ENCODE assay signal across 10 cellular contexts in the genomic region with DNA sequence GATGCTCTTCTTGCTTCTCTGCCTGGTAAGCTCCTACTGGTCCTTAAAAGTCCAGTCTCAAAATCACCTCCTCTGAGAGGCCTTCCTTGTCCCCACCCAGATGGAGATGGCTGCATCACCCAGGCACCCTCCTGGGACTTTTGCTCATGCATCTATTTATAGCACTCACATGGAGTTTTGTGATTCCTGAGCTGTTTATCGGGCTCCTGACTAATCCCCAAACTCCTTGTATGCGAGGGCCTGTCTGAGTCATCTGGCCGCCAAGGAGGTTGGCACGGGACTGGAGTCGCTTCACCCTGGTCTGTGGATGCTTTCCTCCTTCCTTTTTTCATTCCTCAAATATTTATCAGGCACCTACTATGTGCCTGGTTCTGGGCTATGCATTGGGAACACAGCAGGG. TPM values are rescaled to one million over a fixed set of nuclear protein-coding genes. Genes with fewer than 3 reads are reported as not detected.
A peak's percentile ranks its signal among the peaks of the same experiment; 100 is the strongest.
DNase-seq lines count a peak whose midpoint lies in the region; ATAC-seq and TF ChIP-seq lines count a peak whose summit lies in the region.
"Had no signal": no experiment of that assay in that cellular context is flagged by ENCODE, and none has a peak within 500 bp of the region (broad histone marks: within the 10 kb centered on the region; RNA-seq: fewer than 3 reads in every experiment).

No MANE protein-coding gene starts in this region.

- no peak for ATAC-seq in naive B cell (ENCODE audit: low read depth in 2 of 2)
- ATAC-seq in HG02981 (IDR thresholded peaks at IDR 0.05; ENCODE audit: unreplicated experiment) = no peak
- ATAC-seq in GM18907 (IDR thresholded peaks at IDR 0.05; ENCODE audit: unreplicated experiment) = no peak

- H3K4me3 ChIP-seq in AG09309 (ENCODE audit: control insufficient read depth, low read depth, low read length) (no peak overlapping the region), HEK293 (ENCODE audit: low read depth, low read length) (no peak overlapping the region)
- H3K4me3 ChIP-seq: colonic mucosa, skin epidermis had no signal

- H3K4me1 ChIP-seq in HEK293 (ENCODE audit: control insufficient read depth, insufficient read depth, low read length) = peaks cover 14% of the 10 kb centered on the region

- H3K9me3 Mint-ChIP-seq in chondrocyte (ENCODE audit: low read depth) = no peaks in the 10 kb centered on the region
- H3K9me3 Mint-ChIP-seq in naive B cell = no peaks in the 10 kb centered on the region

- H3K27ac Mint-ChIP-seq in chondrocyte (ENCODE audit: unreplicated experiment) = peak overlapping the region; percentile 98
- H3K27ac Mint-ChIP-seq in naive B cell = peak overlapping the region in 1 of 6 donors; percentile 73

- CTCF ChIA-PET in HEK293 (lab: Yijun Ruan, JAX) = interaction anchor here (0.6 to 5.1 kb wide), 7 partner anchors 31 to 239 kb away, joined by 3 to 63 read pairs (median 3); no protein-coding TSS in a partner anchor

- DNase-seq in AG09309 (ENCODE audit: low read depth) (peak; percentile 92), chondrocyte (ENCODE audit: low spot score) (no peak), naive B cell (no peak), HUDEP-2 (lab: John Stamatoyannopoulos, UW; ENCODE audit: unreplicated experiment in 76 of 76) (no peak), NCI-H2107 (lab: John Stamatoyannopoulos, UW) (no peak)
- DNase-seq: colonic mucosa had no signal

- H3K9me3 ChIP-seq in HEK293 (ENCODE audit: control insufficient read depth, insufficient read depth, low read depth, low read length) = no peaks in the 10 kb centered on the region
- H3K9me3 ChIP-seq: colonic mucosa had no signal

- H3K27ac ChIP-seq in HEK293 (ENCODE audit: extremely low read depth, low read depth, low read length) = no peak overlapping the region
- H3K27ac ChIP-seq: colonic mucosa had no signal

- H3K4me3 Mint-ChIP-seq in chondrocyte (ENCODE audit: unreplicated experiment) = no peak overlapping the region
- H3K4me3 Mint-ChIP-seq in naive B cell = peak overlapping the region in 7 of 8 donors; percentile 56 to 92 (median 70)

- POLR2A ChIA-PET in HEK293 (lab: Yijun Ruan, JAX) = no interaction called here

- TF ChIP-seq CTCF in AG09309 (IDR thresholded peaks at IDR 0.05; ENCODE audit: control insufficient read depth, insufficient read depth, low read depth, low read length, missing control alignments) (no peak), HEK293 (tag by site-specific recombination; IDR thresholded peaks at IDR 0.05) (no peak), chondrocyte (IDR thresholded peaks at IDR 0.05) (no peak)

- H3K36me3 Mint-ChIP-seq in chondrocyte (ENCODE audit: low read depth) = no peaks in the 10 kb centered on the region
- H3K36me3 Mint-ChIP-seq in naive B cell = no peaks in the 10 kb centered on the region

- peaks cover 38% of the 10 kb centered on the region for H3K4me1 Mint-ChIP-seq in chondrocyte (ENCODE audit: low read depth)
- peaks cover 56 to 68% (median 63%) of the 10 kb centered on the region in 3 donors for H3K4me1 Mint-ChIP-seq in naive B cell

- H3K27me3 Mint-ChIP-seq in chondrocyte (ENCODE audit: low read depth) = no peaks in the 10 kb centered on the region
- no peaks in the 10 kb centered on the region for H3K27me3 Mint-ChIP-seq in naive B cell

- H3K36me3 ChIP-seq in HEK293 (ENCODE audit: control insufficient read depth in 2 of 2, insufficient read depth in 1 of 2, low read length in 2 of 2) = peaks cover 0 to 3% of the 10 kb centered on the region in 2 experiments; a peak in 1 of 3 replicates
- H3K36me3 ChIP-seq: colonic mucosa had no signal

TF ChIP-seq in HEK293, 187 proteins besides CTCF, POLR2A, EP300 and RAD21 (continues in another document):
- TF ChIP-seq ZNF311 (tag by site-specific recombination; IDR thresholded peaks at IDR 0.05; ENCODE audit: borderline replicate concordance) = no peak
- no peak for TF ChIP-seq ZSCAN23 (tag by site-specific recombination; IDR thresholded peaks at IDR 0.05)
- no peak for TF ChIP-seq ZNF140 (tag by site-specific recombination; IDR thresholded peaks at IDR 0.05)
- peak; percentile 56; the same call in 1 of the 2 replicates for TF ChIP-seq ZNF24 (tag by site-specific recombination; IDR thresholded peaks at IDR 0.05)
- TF ChIP-seq ZNF335 (tag by site-specific recombination; conservative IDR thresholded peaks at IDR 0.05) = peak; percentile 84
- TF ChIP-seq GLI2 (tag by site-specific recombination; IDR thresholded peaks at IDR 0.05; ENCODE audit: borderline replicate concordance, low read depth) = no peak
- no peak for TF ChIP-seq ZNF626 (tag by site-specific recombination; IDR thresholded peaks at IDR 0.05)
- TF ChIP-seq KLF10 (tag by site-specific recombination; IDR thresholded peaks at IDR 0.05) = no peak
- no peak for TF ChIP-seq PRDM1 (tag by site-specific recombination; IDR thresholded peaks at IDR 0.05)
- TF ChIP-seq, protein P1, sequence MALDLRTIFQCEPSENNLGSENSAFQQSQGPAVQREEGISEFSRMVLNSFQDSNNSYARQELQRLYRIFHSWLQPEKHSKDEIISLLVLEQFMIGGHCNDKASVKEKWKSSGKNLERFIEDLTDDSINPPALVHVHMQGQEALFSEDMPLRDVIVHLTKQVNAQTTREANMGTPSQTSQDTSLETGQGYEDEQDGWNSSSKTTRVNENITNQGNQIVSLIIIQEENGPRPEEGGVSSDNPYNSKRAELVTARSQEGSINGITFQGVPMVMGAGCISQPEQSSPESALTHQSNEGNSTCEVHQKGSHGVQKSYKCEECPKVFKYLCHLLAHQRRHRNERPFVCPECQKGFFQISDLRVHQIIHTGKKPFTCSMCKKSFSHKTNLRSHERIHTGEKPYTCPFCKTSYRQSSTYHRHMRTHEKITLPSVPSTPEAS (tag by site-specific recombination; IDR thresholded peaks at IDR 0.05) = no peak
- no peak for TF ChIP-seq ZNF549 (tag by site-specific recombination; IDR thresholded peaks at IDR 0.05)
- TF ChIP-seq ZNF112 (tag by site-specific recombination; IDR thresholded peaks at IDR 0.05) = no peak
- TF ChIP-seq ZFP3 (tag by site-specific recombination; IDR thresholded peaks at IDR 0.05; ENCODE audit: low read depth) = peak; percentile 71
- no peak for TF ChIP-seq ZNF221 (tag by site-specific recombination; IDR thresholded peaks at IDR 0.05; ENCODE audit: borderline replicate concordance)
- TF ChIP-seq ZNF394 (tag by site-specific recombination; IDR thresholded peaks at IDR 0.05; ENCODE audit: borderline replicate concordance) = peak; percentile 47; the same call in 1 of the 2 replicates
- no peak for TF ChIP-seq ZBTB49 (tag by site-specific recombination; IDR thresholded peaks at IDR 0.05; ENCODE audit: low read depth)
- TF ChIP-seq SCRT2 (tag by site-specific recombination; IDR thresholded peaks at IDR 0.05) = no peak
- TF ChIP-seq ZBTB17 (tag by site-specific recombination; IDR thresholded peaks at IDR 0.05) = peak; percentile 60; the same call in 1 of the 2 replicates
- TF ChIP-seq KLF8 (tag by site-specific recombination; IDR thresholded peaks at IDR 0.05) = peak; percentile 66
- peak; percentile 45 for TF ChIP-seq ZIC2 (tag by site-specific recombination; IDR thresholded peaks at IDR 0.05)
- TF ChIP-seq GLIS2 (tag by site-specific recombination; IDR thresholded peaks at IDR 0.05) = peak; percentile 29; the same call in 1 of the 2 replicates
- TF ChIP-seq, protein P2, sequence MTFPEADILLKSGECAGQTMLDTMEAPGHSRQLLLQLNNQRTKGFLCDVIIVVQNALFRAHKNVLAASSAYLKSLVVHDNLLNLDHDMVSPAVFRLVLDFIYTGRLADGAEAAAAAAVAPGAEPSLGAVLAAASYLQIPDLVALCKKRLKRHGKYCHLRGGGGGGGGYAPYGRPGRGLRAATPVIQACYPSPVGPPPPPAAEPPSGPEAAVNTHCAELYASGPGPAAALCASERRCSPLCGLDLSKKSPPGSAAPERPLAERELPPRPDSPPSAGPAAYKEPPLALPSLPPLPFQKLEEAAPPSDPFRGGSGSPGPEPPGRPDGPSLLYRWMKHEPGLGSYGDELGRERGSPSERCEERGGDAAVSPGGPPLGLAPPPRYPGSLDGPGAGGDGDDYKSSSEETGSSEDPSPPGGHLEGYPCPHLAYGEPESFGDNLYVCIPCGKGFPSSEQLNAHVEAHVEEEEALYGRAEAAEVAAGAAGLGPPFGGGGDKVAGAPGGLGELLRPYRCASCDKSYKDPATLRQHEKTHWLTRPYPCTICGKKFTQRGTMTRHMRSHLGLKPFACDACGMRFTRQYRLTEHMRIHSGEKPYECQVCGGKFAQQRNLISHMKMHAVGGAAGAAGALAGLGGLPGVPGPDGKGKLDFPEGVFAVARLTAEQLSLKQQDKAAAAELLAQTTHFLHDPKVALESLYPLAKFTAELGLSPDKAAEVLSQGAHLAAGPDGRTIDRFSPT (tag by site-specific recombination; IDR thresholded peaks at IDR 0.05) = peak; percentile 53; the same call in 1 of the 2 replicates
- TF ChIP-seq ZFP69B (tag by site-specific recombination; IDR thresholded peaks at IDR 0.05) = peak; percentile 49; the same call in 1 of the 2 replicates
- no peak for TF ChIP-seq ZNF580 (tag by site-specific recombination; IDR thresholded peaks at IDR 0.05)

RNA-seq across cellular contexts. Expression of gene MAP2K3, which starts 2.3 kb away (rescaled TPM):
- total RNA-seq in chondrocyte = 31.3 to 38.3 TPM (median 35.9 TPM) in 3 replicates
- polyA plus RNA-seq in naive B cell (ENCODE audit: low read depth in 6 of 6) = 100 to 1,000 TPM in 2 of 6 donors, 10 to 100 TPM in 4; 93.2 to 151 (median 99.7) TPM

RNA-seq across cellular contexts. Expression of gene NATD1, which starts 29.0 kb away (rescaled TPM):
- total RNA-seq in chondrocyte = 8.2 to 18.6 TPM (median 17.2 TPM) in 3 replicates
- 1 to 10 TPM in 3 of 6 donors, under 1 TPM in 2, not detected in 1; 0.52 to 2.2 (median 1.2) TPM for polyA plus RNA-seq in naive B cell (ENCODE audit: low read depth in 6 of 6)
